In genomic region chr9:4424891-4425290, GRCh38 we compare ENCODE assay signal across 21 cellular contexts.
"Had no signal": no experiment of that assay in that cellular context is flagged by ENCODE, and none has a peak within 500 bp of the region (broad histone marks: within the 10 kb centered on the region; RNA-seq: fewer than 3 reads in every experiment).

No MANE protein-coding gene starts in this region.

- H3K4me3 ChIP-seq: body of pancreas, coronary artery, esophagus squamous epithelium, gastrocnemius medialis, prostate gland had no signal

- ATAC-seq: activated CD8-positive, alpha-beta T cell treated with anti-CD3 and anti-CD28 coated beads for 36 hours; body of pancreas; gastrocnemius medialis; naive thymus-derived CD8-positive, alpha-beta T cell; stimulated activated effector memory CD8-positive, alpha-beta T cell treated with anti-CD3 and anti-CD28 coated beads, Interleukin-12 subunit alpha, Interleukin-12 subunit beta, amount 100 ng/mL, for 72 hours had no signal

- DNase-seq: activated CD4-positive, alpha-beta T cell treated with anti-CD3 and anti-CD28 coated beads, Interleukin-2, amount 10 ng/mL, durations not matched to agents 24 days and 14 days; activated CD8-positive, alpha-beta T cell treated with anti-CD3 and anti-CD28 coated beads for 36 hours; activated naive CD4-positive, alpha-beta T cell treated with Interleukin-2 at 50 U/mL for 16 hours; activated naive CD8-positive, alpha-beta T cell treated with anti-CD3 and anti-CD28 coated beads, Interleukin-2, amount 10 ng/mL, durations not matched to agents 7 days and 5 days; activated T-cell treated with anti-CD3 and anti-CD28 coated beads, Interleukin-2, amount 50 U/mL, for 24 hours; body of pancreas; central memory CD4-positive, alpha-beta T cell; effector CD4-positive, alpha-beta T cell; esophagus squamous epithelium; gastrocnemius medialis; head of caudate nucleus; mesendoderm; naive thymus-derived CD8-positive, alpha-beta T cell; right cardiac atrium; stimulated activated CD4-positive, alpha-beta T cell treated with anti-CD3 and anti-CD28 coated beads, Interleukin-4, amount 100 ng/mL, for 24 hours; T-helper 1 cell; T1000 had no signal

- H3K27ac ChIP-seq: body of pancreas, gastrocnemius medialis, prostate gland had no signal

- FAIRE-seq: small intestine had no signal

- H3K4me1 ChIP-seq: body of pancreas, gastrocnemius medialis, prostate gland had no signal

- H3K36me3 ChIP-seq: esophagus squamous epithelium, gastrocnemius medialis, prostate gland had no signal

- H3K27me3 ChIP-seq: body of pancreas, esophagus squamous epithelium, gastrocnemius medialis had no signal

- H3K9me3 ChIP-seq: body of pancreas, esophagus squamous epithelium, gastrocnemius medialis, prostate gland had no signal
